Comparison of ENCODE assay signal across 8 cellular contexts in genomic region chr7:80133361-80134104, GRCh38. TPM values are rescaled to one million over a fixed set of nuclear protein-coding genes. Genes with fewer than 3 reads are reported as not detected.
A peak's percentile ranks its signal among the peaks of the same experiment; 100 is the strongest.
DNase-seq lines count a peak whose midpoint lies in the region; TF ChIP-seq lines count a peak whose summit lies in the region.

No MANE protein-coding gene starts in this region.

- intact Hi-C loops in ascending aorta (cut with DNase I) = loop anchor here (5.0 to 10.0 kb wide), 2 partner anchors 259 to 679 kb away; partner anchors contain the start of gene MAGI2
- intact Hi-C loops in testis (cut with DNase I; ENCODE audit: low total_unique reads) = no loop called here
- intact Hi-C loops in cardiac septum (cut with DNase I) = loop anchor here (10.0 kb wide), 2 partner anchors 251 to 531 kb away; no protein-coding TSS in a partner anchor

- no peaks in the 10 kb centered on the region for H3K36me3 ChIP-seq in ascending aorta
- H3K36me3 ChIP-seq in testis (ENCODE audit: low read depth, missing control alignments) = no peaks in the 10 kb centered on the region

- no peaks in the 10 kb centered on the region for H3K9me3 ChIP-seq in ascending aorta
- H3K9me3 ChIP-seq in testis = no peaks in the 10 kb centered on the region

- H3K27me3 ChIP-seq in ascending aorta = no peaks in the 10 kb centered on the region
- H3K27me3 ChIP-seq in layer of hippocampus (ENCODE audit: control insufficient read depth, insufficient read depth, low read length) = no peaks in the 10 kb centered on the region
- no peaks in the 10 kb centered on the region for H3K27me3 ChIP-seq in testis

- peaks cover 14% of the 10 kb centered on the region for H3K4me1 Mint-ChIP-seq in T-helper 1 cell treated with Interleukin-12 subunit alpha and Interleukin-12 subunit beta and Interleukin-4 antibody, amounts not matched to agents 30 μg/mL and 1 μg/mL, for 36 hours (ENCODE audit: low read depth)

- TF ChIP-seq POLR2A in testis (IDR thresholded peaks at IDR 0.05) = no peak

- no peak overlapping the region for H3K27ac Mint-ChIP-seq in T-helper 1 cell treated with Interleukin-12 subunit alpha and Interleukin-12 subunit beta and Interleukin-4 antibody, amounts not matched to agents 30 μg/mL and 1 μg/mL, for 36 hours

- H3K4me3 ChIP-seq in ascending aorta (peak overlapping the region in 1 of 2 donors; percentile 92), testis (no peak overlapping the region)

- peak overlapping the region; percentile 70 to 85 for H3K27ac ChIP-seq in ascending aorta
- peak overlapping the region; percentile 96 for H3K27ac ChIP-seq in layer of hippocampus (ENCODE audit: low read depth, low read length)
- H3K27ac ChIP-seq in testis = peak overlapping the region; percentile 89 to 97

- WGBS in testis, 2 donors = 52 to 55% methylated on average over 8 of the region's 8 CpGs

- H3K9me3 Mint-ChIP-seq in T-helper 1 cell treated with Interleukin-12 subunit alpha and Interleukin-12 subunit beta and Interleukin-4 antibody, amounts not matched to agents 30 μg/mL and 1 μg/mL, for 36 hours = no peaks in the 10 kb centered on the region

- H3K36me3 Mint-ChIP-seq in T-helper 1 cell treated with Interleukin-12 subunit alpha and Interleukin-12 subunit beta and Interleukin-4 antibody, amounts not matched to agents 30 μg/mL and 1 μg/mL, for 36 hours (ENCODE audit: low read depth) = peaks cover 2% of the 10 kb centered on the region

- H3K27me3 Mint-ChIP-seq in T-helper 1 cell treated with Interleukin-12 subunit alpha and Interleukin-12 subunit beta and Interleukin-4 antibody, amounts not matched to agents 30 μg/mL and 1 μg/mL, for 36 hours (ENCODE audit: low read depth) = peaks cover 55% of the 10 kb centered on the region

- peak overlapping the region; percentile 74 for H3K4me3 Mint-ChIP-seq in T-helper 1 cell treated with Interleukin-12 subunit alpha and Interleukin-12 subunit beta and Interleukin-4 antibody, amounts not matched to agents 30 μg/mL and 1 μg/mL, for 36 hours

- no peak for TF ChIP-seq CTCF in ascending aorta (IDR thresholded peaks at IDR 0.05)
- TF ChIP-seq CTCF in testis (IDR thresholded peaks at IDR 0.05) = peak in 1 of 3 experiments; percentile 32

- H3K4me1 ChIP-seq in ascending aorta = peaks cover 0 to 14% of the 10 kb centered on the region in 2 donors
- peaks cover 8% of the 10 kb centered on the region for H3K4me1 ChIP-seq in testis

- DNase-seq in T-helper 1 cell (no peak), ascending aorta (ENCODE audit: low spot score in 2 of 2) (no peak), testis (no peak), cardiac septum (ENCODE audit: low spot score) (no peak), NCI-H1694 (lab: John Stamatoyannopoulos, UW) (no peak)
- DNase-seq in NK-92 treated with Interleukin-12 subunit alpha and Interleukin-12 subunit beta, amount 100 ng/mL, for 24 hours (lab: John Stamatoyannopoulos, UW) = no peak

RNA-seq across cellular contexts. Expression of gene GNAI1, which starts 1.1 kb away (rescaled TPM):
- total RNA-seq in ascending aorta = 8.7 TPM
- total RNA-seq in testis = 10 to 100 TPM; 59.0 to 61.6 TPM
- 46.9 TPM for polyA plus RNA-seq in testis (ENCODE audit: insufficient read depth, low read depth, low replicate concordance)
- 11.3 TPM for total RNA-seq in cardiac septum
